In genomic region chr17:17412331-17412730, GRCh38 we compare ENCODE assay signal across 12 cellular contexts.
DNase-seq lines count a peak whose midpoint lies in the region; ATAC-seq and TF ChIP-seq lines count a peak whose summit lies in the region.
"Had no signal": no experiment of that assay in that cellular context is flagged by ENCODE, and none has a peak within 500 bp of the region (broad histone marks: within the 10 kb centered on the region; RNA-seq: fewer than 3 reads in every experiment).

No MANE protein-coding gene starts in this region.

- no peak for TF ChIP-seq CTCF in PC-3 (conservative IDR thresholded peaks at IDR 0.05; ENCODE audit: low read depth, low read length)

- DNase-seq in EL (peak; percentile 77), PC-3 (peak; percentile 71), skeletal muscle cell (ENCODE audit: low read depth) (peak; percentile 62), AML-193 (lab: John Stamatoyannopoulos, UW) (no peak), iPS-NIHi11 (ENCODE audit: low spot score) (no peak)
- no peak for DNase-seq in stimulated activated CD4-positive, alpha-beta T cell treated with anti-CD3 and anti-CD28 coated beads, Interleukin-1b, Interleukin-23, amount 100 ng/mL, for 48 hours
- DNase-seq: activated gamma-delta T cell, Caco-2, NCI-H1930, T-cell had no signal

- peak overlapping the region; percentile 33 for H3K9ac ChIP-seq in PC-3 (ENCODE audit: low read length)

- no peaks in the 10 kb centered on the region for H4K20me1 ChIP-seq in PC-3 (ENCODE audit: low read length)

- H3K36me3 ChIP-seq in PC-3 (ENCODE audit: low read depth, low read length) = no peaks in the 10 kb centered on the region

- H3K9me2 ChIP-seq in PC-3 (replicated peaks; ENCODE audit: low read length) = no peaks in the 10 kb centered on the region

- POLR2A ChIA-PET in PC-3 (lab: Charles Lee; ENCODE audit: unreplicated experiment) = no interaction called here

- no peak overlapping the region for H3K4me3 ChIP-seq in PC-3 (ENCODE audit: low read length)
- no peak overlapping the region for H3K4me3 ChIP-seq in skeletal muscle cell (ENCODE audit: low read depth, low read length)

- no peaks in the 10 kb centered on the region for H3K27me3 ChIP-seq in PC-3 (ENCODE audit: low read length)

- H3K4me2 ChIP-seq in PC-3 (ENCODE audit: low read length) = no peak overlapping the region

- H3K27ac ChIP-seq in PC-3 (ENCODE audit: low read length) = peak overlapping the region; percentile 96

- BruUV-seq in PC-3 (replicated peaks; lab: Mats Ljungman, UMichigan) = no TSS peak

- peaks cover 60% of the 10 kb centered on the region for H3K4me1 ChIP-seq in PC-3 (ENCODE audit: insufficient read depth, low read length)

- no peak overlapping the region for H2AFZ ChIP-seq in PC-3 (ENCODE audit: low read length)

- peak; percentile 14; the same call in 1 of the 2 replicates for ATAC-seq in PC-3
- peak; percentile 67 for ATAC-seq in esophagus mucosa
- ATAC-seq in GM18873 (IDR thresholded peaks at IDR 0.05; ENCODE audit: low FRiP score, unreplicated experiment) = no peak
- ATAC-seq: T-cell had no signal

- CTCF ChIA-PET in PC-3 (lab: Charles Lee) = no interaction called here

- intact Hi-C loops in PC-3 (cut with micrococcal nuclease) = loop anchor here (10.0 kb wide), 1 partner anchor 82 kb away; the partner anchor contains the start of gene RASD1

- H3F3A ChIP-seq in PC-3 (ENCODE audit: low read length, unreplicated experiment) = peaks cover 6% of the 10 kb centered on the region

- H3K79me2 ChIP-seq in PC-3 (ENCODE audit: low read length) = no peaks in the 10 kb centered on the region

- no peaks in the 10 kb centered on the region for H3K9me3 ChIP-seq in PC-3 (ENCODE audit: low read length)
- H3K9me3 ChIP-seq: Caco-2 had no signal

Comparison
In these comparisons a context has a peak if more than half of its experiments do, and no peak if none do; other contexts are left out.
1. DNase-seq: peak in EL (single experiment), PC-3 (single experiment) and skeletal muscle cell (single experiment); none in stimulated activated CD4-positive, alpha-beta T cell treated with anti-CD3 and anti-CD28 coated beads, Interleukin-1b, Interleukin-23, amount 100 ng/mL, for 48 hours (single experiment), AML-193 (0 of 2) and iPS-NIHi11 (single experiment).